In the genomic region with DNA sequence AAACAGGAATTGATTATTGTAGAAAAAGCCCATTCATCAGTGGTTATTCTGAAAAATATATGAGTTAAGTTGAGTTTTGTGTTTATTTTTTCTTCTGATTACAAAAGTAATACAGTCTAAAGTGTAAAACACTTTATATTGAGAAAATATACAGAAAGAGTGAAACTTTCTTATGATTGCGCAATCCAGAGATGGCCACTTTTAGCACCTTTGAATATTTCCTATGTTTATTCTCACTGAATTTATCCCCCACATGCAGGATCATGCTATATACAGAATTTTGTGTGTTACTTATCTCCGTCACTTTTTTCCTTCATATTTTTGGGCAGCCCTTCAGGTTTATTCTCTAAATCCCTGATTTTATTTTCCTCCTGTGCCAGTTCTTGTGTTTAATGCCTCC, we compare ENCODE assay signal across 22 cellular contexts.
DNase-seq lines count a peak whose midpoint lies in the region; ATAC-seq, FAIRE-seq and TF ChIP-seq lines count a peak whose summit lies in the region.
"Had no signal": no experiment of that assay in that cellular context is flagged by ENCODE, and none has a peak within 500 bp of the region (broad histone marks: within the 10 kb centered on the region; RNA-seq: fewer than 3 reads in every experiment).

No MANE protein-coding gene starts in this region.

- BruUV-seq in HepG2 (replicated peaks; lab: Mats Ljungman, UMichigan) = no TSS peak

- H3K4ac ChIP-seq in H1 (replicated peaks; ENCODE audit: insufficient read length, low read depth, low read length) = no peak overlapping the region

- H3K4me1 ChIP-seq in HepG2 (ENCODE audit: insufficient read depth, low read length) (no peaks in the 10 kb centered on the region), right lobe of liver (no peaks in the 10 kb centered on the region), H1 (replicated peaks in 1 of 4; ENCODE audit: control insufficient read depth in 3 of 4, insufficient read depth in 4 of 4, low read length in 3 of 4) (no peaks in the 10 kb centered on the region)
- H3K4me1 ChIP-seq: BE2C; BLaER1 treated with 17β-estradiol and CSF1 and Interleukin-3, amounts not matched to agents 10 nM and 100 nM had no signal

- 47% methylated on average over 2 of the region's 2 CpGs for WGBS in HepG2 (ENCODE audit: low lambda C conversion rate)
- WGBS in right lobe of liver (ENCODE audit: insufficient coverage, low coverage, low lambda C conversion rate, missing lambda C conversion rate) = 96% methylated on average over 2 of the region's 2 CpGs
- 98% methylated on average over 2 of the region's 2 CpGs; no CpG with 5 or more reads in 1 of the 2 experiments for WGBS in H1 (ENCODE audit: extremely low coverage in 1 of 2, insufficient coverage in 1 of 2, insufficient read length in 1 of 2, insufficient replicate concordance in 2 of 2, low coverage in 1 of 2, low lambda C conversion rate in 2 of 2, missing lambda C conversion rate in 1 of 2), 2 experiments

- TF ChIP-seq EP300 in HepG2 (IDR thresholded peaks at IDR 0.05; ENCODE audit: low read depth in 2 of 2, low read length in 2 of 2) (no peak), HepG2 (CRISPR knock-in tag; IDR thresholded peaks at IDR 0.05; ENCODE audit: borderline replicate concordance) (no peak), Ishikawa (IDR thresholded peaks at IDR 0.05; ENCODE audit: borderline replicate concordance) (no peak), H1 (IDR thresholded peaks at IDR 0.05; ENCODE audit: borderline replicate concordance in 1 of 2, low read depth in 2 of 2, low read length in 2 of 2) (no peak)

- TF ChIP-seq CTCF in HepG2 (CRISPR knock-in tag; IDR thresholded peaks at IDR 0.05) (no peak), right lobe of liver (IDR thresholded peaks at IDR 0.05) (no peak), H1 (IDR thresholded peaks at IDR 0.05; ENCODE audit: control extremely low read depth in 1 of 3, insufficient read depth in 1 of 3, low read depth in 1 of 3, low read length in 3 of 3) (no peak)

- H2AFZ ChIP-seq in HepG2 (ENCODE audit: low read length) = no peak overlapping the region
- no peak overlapping the region for H2AFZ ChIP-seq in H1 (ENCODE audit: low read length)

- no peak overlapping the region for H4K8ac ChIP-seq in H1 (ENCODE audit: extremely low read depth, insufficient read depth, low read length)

- in situ Hi-C loops in HepG2 (cut with HindIII; ENCODE audit: extremely low pct_ligation_motif_present, low pct_unique_long_range_greater_than_20kb) = no loop called here

- no peak overlapping the region for H3K14ac ChIP-seq in H1 (ENCODE audit: insufficient read length)

- no peak overlapping the region for H4K91ac ChIP-seq in H1 (replicated peaks; ENCODE audit: insufficient read length, low read length)

- H2BK5ac ChIP-seq in H1 (ENCODE audit: low read depth, low read length) = no peak overlapping the region

- no peaks in the 10 kb centered on the region for H3K79me1 ChIP-seq in H1 (ENCODE audit: low read depth, low read length)

- no peak overlapping the region for H4K5ac ChIP-seq in H1 (ENCODE audit: insufficient read length, low read depth, low read length)

- no peak for ATAC-seq in HepG2
- ATAC-seq in right lobe of liver = no peak
- ATAC-seq in HG03432 (IDR thresholded peaks at IDR 0.05; ENCODE audit: unreplicated experiment) = no peak

- no peak overlapping the region for H3K23ac ChIP-seq in H1 (ENCODE audit: insufficient read length)

- TF ChIP-seq POLR2A in HepG2 (IDR thresholded peaks at IDR 0.05; ENCODE audit: insufficient read depth in 1 of 2, low read depth in 2 of 2, low read length in 2 of 2) = no peak
- no peak for TF ChIP-seq POLR2A in right lobe of liver (IDR thresholded peaks at IDR 0.05)
- no peak for TF ChIP-seq POLR2A in H1 (IDR thresholded peaks at IDR 0.05; ENCODE audit: control extremely low read depth in 1 of 2, low read depth in 2 of 2, low read length in 2 of 2)

- no peak overlapping the region for H3K27ac ChIP-seq in HepG2 (ENCODE audit: extremely low read length, insufficient read depth, low read length)
- H3K27ac ChIP-seq in right lobe of liver = no peak overlapping the region
- no peak overlapping the region for H3K27ac ChIP-seq in H1 (ENCODE audit: low read depth, low read length)
- H3K27ac ChIP-seq: 22Rv1; BLaER1 treated with 17β-estradiol and CSF1 and Interleukin-3, amounts not matched to agents 10 nM and 100 nM had no signal

- CTCF ChIA-PET in HepG2 (lab: Yijun Ruan, JAX; ENCODE audit: low intra/inter-chr PET ratio, low total read pairs) (no interaction called here), H1 (lab: Charles Lee; ENCODE audit: partially characterized antibody) (no interaction called here)

- no peak for DNase-seq in HepG2 (ENCODE audit: low spot score)
- DNase-seq in right lobe of liver = no peak
- no peak for DNase-seq in H1 (ENCODE audit: low read depth in 1 of 2, low spot score in 2 of 2)
- no peak for DNase-seq in T1000 (lab: John Stamatoyannopoulos, UW)
- DNase-seq: ACHN; AML-193; BE2C; CD4-positive, alpha-beta T cell; CD8-positive, alpha-beta memory T cell; DMS53; DMS79 treated with DMSO at 0.1 percent for 48 hours; GF-D8; GOT3; H7; HCEC 1CT had no signal

- no peaks in the 10 kb centered on the region for H4K20me1 ChIP-seq in HepG2 (ENCODE audit: insufficient read depth, low read length)
- no peaks in the 10 kb centered on the region for H4K20me1 ChIP-seq in H1 (replicated peaks in 1 of 2; ENCODE audit: control insufficient read depth in 1 of 2, insufficient read depth in 2 of 2, low read length in 2 of 2)
- H4K20me1 ChIP-seq: BLaER1 treated with 17β-estradiol and CSF1 and Interleukin-3, amounts not matched to agents 10 nM and 100 nM had no signal

- H3K23me2 ChIP-seq in H1 (ENCODE audit: low read depth, low read length) = no peaks in the 10 kb centered on the region

- H3K9me3 ChIP-seq in HepG2 (ENCODE audit: low read length) (no peaks in the 10 kb centered on the region; the same call in 1 of the 2 replicates), right lobe of liver (no peaks in the 10 kb centered on the region), H1 (ENCODE audit: insufficient read depth in 2 of 2, low read depth in 1 of 2, low read length in 1 of 2) (no peaks in the 10 kb centered on the region; a peak in 1 of 4 replicates)
- H3K9me3 ChIP-seq: BE2C had no signal

- H3K4me2 ChIP-seq in HepG2 (ENCODE audit: low read depth, low read length) (no peak overlapping the region), H1 (ENCODE audit: insufficient read depth in 1 of 2, low read depth in 2 of 2, low read length in 2 of 2) (no peak overlapping the region)
- H3K4me2 ChIP-seq: BLaER1 treated with 17β-estradiol and CSF1 and Interleukin-3, amounts not matched to agents 10 nM and 100 nM had no signal

- no peak overlapping the region for H2BK15ac ChIP-seq in H1 (ENCODE audit: low read length)

- H3K79me2 ChIP-seq in HepG2 (ENCODE audit: insufficient read depth, low read length) (no peaks in the 10 kb centered on the region), H1 (ENCODE audit: control insufficient read depth in 1 of 2, insufficient read depth in 2 of 2, low read length in 2 of 2) (no peaks in the 10 kb centered on the region)

- H2BK20ac ChIP-seq in H1 (ENCODE audit: low read length) = no peak overlapping the region

- H2BK12ac ChIP-seq in H1 (ENCODE audit: low read depth, low read length) = no peak overlapping the region

- POLR2A ChIA-PET in HepG2 (lab: Yijun Ruan, JAX) (no interaction called here), H1 (lab: Charles Lee; ENCODE audit: partially characterized antibody) (no interaction called here)

- no peak overlapping the region for H3K4me3 ChIP-seq in HepG2 (replicated peaks in 1 of 3; ENCODE audit: insufficient read depth in 1 of 3, low read depth in 2 of 3, low read length in 3 of 3)
- H3K4me3 ChIP-seq in right lobe of liver = no peak overlapping the region
- H3K4me3 ChIP-seq in H1 (ENCODE audit: extremely low read depth in 1 of 4, insufficient read depth in 2 of 4, low read depth in 3 of 4, low read length in 4 of 4) = no peak overlapping the region
- H3K4me3 ChIP-seq: BLaER1 treated with 17β-estradiol and CSF1 and Interleukin-3, amounts not matched to agents 10 nM and 100 nM had no signal

- FAIRE-seq in HepG2 (lab: Jason Lieb, UNC) = no peak
- no peak for FAIRE-seq in H1 (lab: Jason Lieb, UNC)
- FAIRE-seq: A204.1, GM12891, GM18507 had no signal

- H2AK5ac ChIP-seq in H1 (ENCODE audit: low read depth, low read length) = no peak overlapping the region

- intact Hi-C loops in HepG2 (cut with micrococcal nuclease; ENCODE audit: unreplicated experiment) (no loop called here), right lobe of liver (cut with DNase I) (no loop called here)

- H3K36me3 ChIP-seq in HepG2 (replicated peaks in 1 of 2; ENCODE audit: control insufficient read depth in 1 of 2, insufficient read depth in 2 of 2, low read length in 2 of 2) = no peaks in the 10 kb centered on the region
- H3K36me3 ChIP-seq in right lobe of liver = no peaks in the 10 kb centered on the region
- no peaks in the 10 kb centered on the region for H3K36me3 ChIP-seq in H1 (ENCODE audit: control insufficient read depth in 2 of 4, insufficient read depth in 4 of 4, low read length in 3 of 4)
- H3K36me3 ChIP-seq: BE2C; BLaER1 treated with 17β-estradiol and CSF1 and Interleukin-3, amounts not matched to agents 10 nM and 100 nM had no signal

- no peak overlapping the region for H3K56ac ChIP-seq in H1 (replicated peaks; ENCODE audit: insufficient read length, low read depth, low read length)

- no peak overlapping the region for H3K18ac ChIP-seq in H1 (ENCODE audit: extremely low read depth, low read length)

- H3K9ac ChIP-seq in HepG2 (ENCODE audit: insufficient read depth, low read depth, low read length) = no peak overlapping the region
- no peak overlapping the region for H3K9ac ChIP-seq in H1 (replicated peaks in 1 of 4; ENCODE audit: extremely low read depth in 1 of 4, low read depth in 3 of 4, low read length in 3 of 4)
- H3K9ac ChIP-seq: BLaER1 treated with 17β-estradiol and CSF1 and Interleukin-3, amounts not matched to agents 10 nM and 100 nM had no signal

- no peak for TF ChIP-seq RAD21 in HepG2 (CRISPR knock-in tag; IDR thresholded peaks at IDR 0.05)
- TF ChIP-seq RAD21 in Ishikawa (IDR thresholded peaks at IDR 0.05; ENCODE audit: low read depth) = no peak
- TF ChIP-seq RAD21 in H1 (IDR thresholded peaks at IDR 0.05 in 1 of 2, conservative IDR thresholded peaks at IDR 0.05 in 1 of 2; ENCODE audit: low read depth in 2 of 2, low read length in 2 of 2) = no peak

- H2BK120ac ChIP-seq in H1 (replicated peaks; ENCODE audit: low read depth, low read length) = no peak overlapping the region

- no peaks in the 10 kb centered on the region; a peak in 1 of 5 replicates for H3K27me3 ChIP-seq in HepG2 (ENCODE audit: control insufficient read depth in 1 of 2, insufficient read depth in 2 of 2, low read length in 2 of 2)
- no peaks in the 10 kb centered on the region for H3K27me3 ChIP-seq in right lobe of liver
- no peaks in the 10 kb centered on the region for H3K27me3 ChIP-seq in H1 (replicated peaks in 1 of 4; ENCODE audit: control insufficient read depth in 3 of 4, extremely low read depth in 1 of 4, insufficient read depth in 3 of 4, low read length in 3 of 4)
- H3K27me3 ChIP-seq: BE2C; BLaER1 treated with 17β-estradiol and CSF1 and Interleukin-3, amounts not matched to agents 10 nM and 100 nM had no signal

TF ChIP-seq in Ishikawa, 13 proteins besides CTCF, POLR2A, EP300 and RAD21:
- TF ChIP-seq CREB1 (IDR thresholded peaks at IDR 0.05; ENCODE audit: low read depth) = no peak
- peak; percentile 99 for TF ChIP-seq CEBPB (IDR thresholded peaks at IDR 0.05)

TF ChIP-seq in H1, 55 proteins besides CTCF, POLR2A, EP300 and RAD21 (continues in another document):
- no peak for TF ChIP-seq BCL11A (IDR thresholded peaks at IDR 0.05; ENCODE audit: low read depth in 2 of 2, low read length in 2 of 2)
